In the genomic region with DNA sequence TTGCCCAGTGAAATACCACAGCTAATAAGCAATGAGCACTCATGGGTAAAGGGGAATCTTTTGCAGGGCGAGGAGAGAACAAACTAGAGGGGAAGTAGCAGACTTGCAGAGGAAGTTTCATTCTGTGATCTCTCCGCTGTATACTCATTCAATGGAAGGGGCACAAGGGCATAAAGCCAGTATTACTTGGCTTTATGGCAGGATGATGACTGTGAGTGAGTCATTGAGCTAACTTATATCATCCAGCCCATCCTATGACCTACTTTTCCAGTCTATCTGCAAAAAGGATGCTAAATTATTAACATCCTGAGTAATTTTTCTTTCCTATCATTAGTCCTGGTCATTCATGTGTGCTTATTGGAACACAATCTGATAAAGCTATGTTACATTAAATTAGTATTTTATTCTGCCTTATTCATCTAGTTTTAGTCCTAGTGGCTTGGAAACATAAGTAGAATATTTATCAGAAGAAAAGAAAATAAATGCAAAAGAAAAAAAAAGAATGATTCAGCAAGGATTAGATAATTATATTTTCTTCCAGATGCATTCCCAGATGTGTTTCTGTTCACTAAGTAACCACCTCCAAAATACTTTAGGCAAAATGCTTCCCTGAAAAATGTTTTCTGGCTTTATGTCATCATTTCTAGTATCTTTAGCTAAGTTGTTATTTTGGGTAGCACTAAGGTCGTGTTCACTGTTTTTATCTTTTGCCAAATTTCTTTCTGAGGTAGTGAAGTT, we compare ENCODE assay signal across 8 cellular contexts.
A peak's percentile ranks its signal among the peaks of the same experiment; 100 is the strongest.
DNase-seq lines count a peak whose midpoint lies in the region; ATAC-seq, FAIRE-seq and TF ChIP-seq lines count a peak whose summit lies in the region.

No MANE protein-coding gene starts in this region.

- in situ Hi-C loops in IMR-90 (cut with MboI; ENCODE audit: low sequenced_read_pairs): loop anchor here (10.0 kb wide), 1 partner anchor 579 kb away; no protein-coding TSS in a partner anchor

- H3K27me3 ChIP-seq in IMR-90 (ENCODE audit: control insufficient read depth, insufficient read depth, low read length) (no peaks in the 10 kb centered on the region), bronchial epithelial cell (ENCODE audit: control insufficient read depth, insufficient read depth, low read length) (no peaks in the 10 kb centered on the region), tibial nerve (no peaks in the 10 kb centered on the region)

- no peak for TF ChIP-seq CTCF in IMR-90 (conservative IDR thresholded peaks at IDR 0.05; ENCODE audit: low read depth, low read length)
- TF ChIP-seq CTCF in bronchial epithelial cell (IDR thresholded peaks at IDR 0.05; ENCODE audit: insufficient read depth, low read length, severe bottlenecking): no peak
- no peak for TF ChIP-seq CTCF in tibial nerve (IDR thresholded peaks at IDR 0.05)

- H3K27ac ChIP-seq in IMR-90 (ENCODE audit: insufficient read depth, low read length): peak overlapping the region; percentile 49; the same call in 1 of the 2 replicates
- H3K27ac ChIP-seq in tibial nerve: no peak overlapping the region

- H3K9ac ChIP-seq in IMR-90 (ENCODE audit: low read depth, low read length): no peak overlapping the region

- H3K23ac ChIP-seq in IMR-90 (ENCODE audit: low read depth, low read length): no peak overlapping the region

- ATAC-seq in GM18867 (IDR thresholded peaks at IDR 0.05; ENCODE audit: unreplicated experiment) (peak; percentile 35), IMR-90 (ENCODE audit: low read depth) (peak; percentile 57), GM18858 (IDR thresholded peaks at IDR 0.05; ENCODE audit: unreplicated experiment) (no peak)
- no peak for ATAC-seq in activated CD4-positive, alpha-beta T cell treated with anti-CD3 and anti-CD28 coated beads for 36 hours

- TF ChIP-seq RAD21 in IMR-90 (IDR thresholded peaks at IDR 0.05; ENCODE audit: low read length): no peak

- H3K14ac ChIP-seq in IMR-90 (replicated peaks; ENCODE audit: low read depth, low read length): no peak overlapping the region

- no peak overlapping the region for H2BK20ac ChIP-seq in IMR-90 (ENCODE audit: low read depth, low read length)

- H4K5ac ChIP-seq in IMR-90 (ENCODE audit: low read depth, low read length): no peak overlapping the region

- peak overlapping the region; percentile 9; the same call in 1 of the 2 replicates for H3K18ac ChIP-seq in IMR-90 (ENCODE audit: low read depth, low read length)

- no peak overlapping the region for H3K56ac ChIP-seq in IMR-90 (ENCODE audit: extremely low read depth, insufficient read depth, low read length)

- no peak overlapping the region for H3K4ac ChIP-seq in IMR-90 (ENCODE audit: low read depth, low read length)

- H3K4me1 ChIP-seq in IMR-90 (ENCODE audit: control insufficient read depth, insufficient read depth, low read length) (peaks cover 5% of the 10 kb centered on the region; the same call in 1 of the 2 replicates), tibial nerve (peaks cover 0 to 18% (median 0%) of the 10 kb centered on the region in 4 donors)

- peak overlapping the region; percentile 68 for H2BK5ac ChIP-seq in IMR-90 (ENCODE audit: low read depth, low read length, poor library complexity, severe bottlenecking)

- H2AFZ ChIP-seq in IMR-90 (replicated peaks; ENCODE audit: low read length, poor library complexity): no peak overlapping the region

- no peak for FAIRE-seq in bronchial epithelial cell (lab: Jason Lieb, UNC)

- H2BK15ac ChIP-seq in IMR-90 (ENCODE audit: low read depth, low read length): no peak overlapping the region

- WGBS in IMR-90 (ENCODE audit: extremely low coverage in 2 of 2, insufficient read length in 1 of 2), 2 experiments: no CpG with 5 or more reads among the region's 3 CpGs
- 53 to 63% methylated on average over 3 of the region's 3 CpGs for WGBS in tibial nerve, 2 donors

- no peak overlapping the region for H2AK9ac ChIP-seq in IMR-90 (replicated peaks; ENCODE audit: low read depth, low read length, poor library complexity)

- intact Hi-C loops in IMR-90 (cut with micrococcal nuclease): loop anchor here (5.0 to 10.0 kb wide), 2 partner anchors 129 to 441 kb away; no protein-coding TSS in a partner anchor
- intact Hi-C loops in activated CD4-positive, alpha-beta T cell treated with anti-CD3 and anti-CD28 coated beads for 36 hours (cut with DNase I, micrococcal nuclease): no loop called here

- CTCF ChIA-PET in IMR-90 (lab: Yijun Ruan, JAX): no interaction called here
- CTCF ChIA-PET in activated CD4-positive, alpha-beta T cell treated with anti-CD3 and anti-CD28 coated beads for 36 hours (lab: Charles Lee): no interaction called here

- H3K4me3 Mint-ChIP-seq in activated CD4-positive, alpha-beta T cell treated with anti-CD3 and anti-CD28 coated beads for 36 hours: no peak overlapping the region

- H4K91ac ChIP-seq in IMR-90 (ENCODE audit: insufficient read depth, low read depth, low read length): no peak overlapping the region

- no peaks in the 10 kb centered on the region for H3K9me3 ChIP-seq in IMR-90 (ENCODE audit: control insufficient read depth, insufficient read depth, low read length)
- no peaks in the 10 kb centered on the region for H3K9me3 ChIP-seq in tibial nerve

- no peak overlapping the region; the same call in 1 of the 2 replicates for H2BK120ac ChIP-seq in IMR-90 (ENCODE audit: low read depth, low read length)

- dilution Hi-C loops in IMR-90 (cut with HindIII; ENCODE audit: low sequenced_read_pairs, unreplicated experiment): no loop called here

- H3K4me3 ChIP-seq in IMR-90 (ENCODE audit: insufficient read depth, low read depth, low read length) (no peak overlapping the region), bronchial epithelial cell (ENCODE audit: low read depth, low read length) (no peak overlapping the region), tibial nerve (no peak overlapping the region)

- H3K27me3 Mint-ChIP-seq in activated CD4-positive, alpha-beta T cell treated with anti-CD3 and anti-CD28 coated beads for 36 hours: no peaks in the 10 kb centered on the region

- H4K20me1 ChIP-seq in IMR-90 (ENCODE audit: insufficient read depth, low read length): no peaks in the 10 kb centered on the region

- TF ChIP-seq POLR2A in IMR-90 (IDR thresholded peaks at IDR 0.05; ENCODE audit: low read depth, low read length): no peak
- no peak for TF ChIP-seq POLR2A in tibial nerve (IDR thresholded peaks at IDR 0.05)

- no peak for TF ChIP-seq EP300 in tibial nerve (IDR thresholded peaks at IDR 0.05)

- H3K36me3 Mint-ChIP-seq in activated CD4-positive, alpha-beta T cell treated with anti-CD3 and anti-CD28 coated beads for 36 hours (ENCODE audit: low read depth): peaks cover 42% of the 10 kb centered on the region

- no peak overlapping the region for H4K8ac ChIP-seq in IMR-90 (ENCODE audit: low read depth in 2 of 2, low read length in 2 of 2)

- no peaks in the 10 kb centered on the region for H3K4me1 Mint-ChIP-seq in activated CD4-positive, alpha-beta T cell treated with anti-CD3 and anti-CD28 coated beads for 36 hours

- H3K79me1 ChIP-seq in IMR-90 (ENCODE audit: low read depth in 1 of 2, low read length in 2 of 2): peaks cover 0 to 4% of the 10 kb centered on the region in 2 experiments; a peak in 1 of 4 replicates

- no TSS peak for BruUV-seq in IMR-90 (replicated peaks; lab: Mats Ljungman, UMichigan)

- peaks cover 9% of the 10 kb centered on the region for H3K9me3 Mint-ChIP-seq in activated CD4-positive, alpha-beta T cell treated with anti-CD3 and anti-CD28 coated beads for 36 hours (ENCODE audit: low read depth)

- H2AK5ac ChIP-seq in IMR-90 (ENCODE audit: low read depth, low read length): no peak overlapping the region

- H3K36me3 ChIP-seq in IMR-90 (ENCODE audit: control insufficient read depth, insufficient read depth, low read length) (no peaks in the 10 kb centered on the region), bronchial epithelial cell (ENCODE audit: control insufficient read depth, insufficient read depth, low read length) (no peaks in the 10 kb centered on the region), tibial nerve (peaks cover 0 to 8% (median 0%) of the 10 kb centered on the region in 3 donors)

- DNase-seq in IMR-90 (peak; percentile 94), bronchial epithelial cell (ENCODE audit: low read depth) (peak; percentile 95), pulmonary artery endothelial cell (ENCODE audit: low read depth, low spot score) (peak; percentile 82), tibial nerve (ENCODE audit: low spot score in 2 of 2) (no peak), NCI-H510A (lab: John Stamatoyannopoulos, UW) (no peak)
- no peak for DNase-seq in activated CD4-positive, alpha-beta T cell treated with anti-CD3 and anti-CD28 coated beads for 36 hours

- H3K9me1 ChIP-seq in IMR-90 (ENCODE audit: insufficient read depth, low read length): 0 out of 2 replicates have a peak, but pooled peaks cover 3% of the 10 kb centered on the region

- H3K27ac Mint-ChIP-seq in activated CD4-positive, alpha-beta T cell treated with anti-CD3 and anti-CD28 coated beads for 36 hours: no peak overlapping the region

- POLR2A ChIA-PET in IMR-90 (lab: Charles Lee; ENCODE audit: unreplicated experiment): no interaction called here
- POLR2A ChIA-PET in activated CD4-positive, alpha-beta T cell treated with anti-CD3 and anti-CD28 coated beads for 36 hours (lab: Charles Lee): no interaction called here

- H3K4me2 ChIP-seq in IMR-90 (ENCODE audit: low read depth, low read length): peak overlapping the region; percentile 72; the same call in 1 of the 2 replicates

TF ChIP-seq in IMR-90, 13 proteins besides CTCF, POLR2A, EP300 and RAD21:
- TF ChIP-seq FOS (IDR thresholded peaks at IDR 0.05; ENCODE audit: low read depth, low read length) (peak; percentile 91), CHD1 (IDR thresholded peaks at IDR 0.05; ENCODE audit: low read depth, low read length) (no peak), MXI1 (IDR thresholded peaks at IDR 0.05; ENCODE audit: borderline replicate concordance, low read depth, low read length) (no peak), CEBPB (IDR thresholded peaks at IDR 0.05; ENCODE audit: low read depth, low read length) (no peak), MAFK (IDR thresholded peaks at IDR 0.05; ENCODE audit: low read depth, low read length) (peak; percentile 3; the same call in 1 of the 2 replicates)

Comparison
In these comparisons a context has a peak if more than half of its experiments do, and no peak if none do; other contexts are left out.
1. ATAC-seq: peak in GM18867 (single experiment) and IMR-90 (single experiment); none in GM18858 (single experiment) and activated CD4-positive, alpha-beta T cell treated with anti-CD3 and anti-CD28 coated beads for 36 hours (single experiment).
2. DNase-seq: peak in IMR-90 (single experiment), bronchial epithelial cell (single experiment) and pulmonary artery endothelial cell (single experiment); none in tibial nerve (0 of 2), activated CD4-positive, alpha-beta T cell treated with anti-CD3 and anti-CD28 coated beads for 36 hours (single experiment) and NCI-H510A (single experiment).